In the genomic region with DNA sequence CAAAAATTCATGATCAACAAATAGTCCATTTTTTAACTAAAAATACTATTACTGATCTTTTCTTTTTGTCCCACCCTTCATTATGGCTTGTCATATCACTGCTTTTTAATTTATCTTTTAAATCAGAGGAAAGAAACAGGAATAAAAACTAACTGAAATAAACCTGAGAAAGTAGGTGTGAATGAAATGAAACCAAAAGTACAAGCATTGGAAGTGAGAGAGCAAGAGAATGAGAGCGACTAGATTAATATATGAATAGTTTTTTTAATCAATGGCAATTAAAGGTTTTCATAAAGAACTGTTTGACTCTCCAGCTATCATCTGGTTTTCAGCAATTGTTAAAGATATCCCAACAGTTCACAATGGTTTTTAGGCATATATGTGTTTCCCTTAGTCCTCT, we compare ENCODE assay signal across 22 cellular contexts.
DNase-seq lines count a peak whose midpoint lies in the region; ATAC-seq, FAIRE-seq and TF ChIP-seq lines count a peak whose summit lies in the region.
"Had no signal": no experiment of that assay in that cellular context is flagged by ENCODE, and none has a peak within 500 bp of the region (broad histone marks: within the 10 kb centered on the region; RNA-seq: fewer than 3 reads in every experiment).

No MANE protein-coding gene starts in this region.

- H3K4me2 ChIP-seq in HepG2 (ENCODE audit: low read depth, low read length) = no peak overlapping the region

- intact Hi-C loops in activated B cell treated with CpG ODN at 0.5 μM for 24 hours (cut with micrococcal nuclease) = loop anchor here (1.0 kb wide), 1 partner anchor 8 kb away; no protein-coding TSS in a partner anchor
- intact Hi-C loops in HepG2 (cut with micrococcal nuclease; ENCODE audit: unreplicated experiment) = no loop called here

- no peak for TF ChIP-seq CTCF in HFFc6 (IDR thresholded peaks at IDR 0.05)
- no peak for TF ChIP-seq CTCF in activated B cell treated with CpG ODN at 0.5 μM for 24 hours (IDR thresholded peaks at IDR 0.05)
- TF ChIP-seq CTCF in HepG2 (CRISPR knock-in tag; IDR thresholded peaks at IDR 0.05) = no peak

- no peak overlapping the region for H3K9ac ChIP-seq in HepG2 (ENCODE audit: insufficient read depth, low read depth, low read length)

- BruUV-seq in HepG2 (replicated peaks; lab: Mats Ljungman, UMichigan) = no TSS peak

- H3K9me3 Mint-ChIP-seq in activated naive CD4-positive, alpha-beta T cell treated with anti-CD3 and anti-CD28 coated beads, Interleukin-2, amount 50 U/mL, for 24 hours = no peaks in the 10 kb centered on the region
- H3K9me3 Mint-ChIP-seq in HFFc6 = no peaks in the 10 kb centered on the region
- H3K9me3 Mint-ChIP-seq in activated B cell treated with CpG ODN at 0.5 μM for 24 hours = no peaks in the 10 kb centered on the region
- no peaks in the 10 kb centered on the region for H3K9me3 Mint-ChIP-seq in stimulated activated memory B cell treated with anti-CD40 and anti-IgM and Interleukin-4, amounts not matched to agents 10 μg/mL and 1 μg/mL and 100 μg/mL, for 72 hours
- H3K9me3 Mint-ChIP-seq: activated T-helper 1 cell treated with anti-CD3 and anti-CD28 coated beads, Interleukin-12 subunit alpha, Interleukin-12 subunit beta, Interleukin-2, Interleukin-4 antibody, amounts not matched to agents 30 ng/mL and 10 ng/mL and 1 ng/mL, durations not matched to agents 14 hours and 24 hours and 36 hours; nephron had no signal

- no peak for DNase-seq in activated naive CD4-positive, alpha-beta T cell treated with anti-CD3 and anti-CD28 coated beads, Interleukin-2, amount 50 U/mL, for 16 hours
- no peak for DNase-seq in HFFc6
- DNase-seq in activated B cell treated with CpG ODN at 0.5 μM for 24 hours = no peak
- no peak for DNase-seq in cerebellar cortex (ENCODE audit: low spot score)
- DNase-seq in HepG2 (ENCODE audit: low spot score) = no peak
- DNase-seq in Kasumi-1 (lab: John Stamatoyannopoulos, UW) = no peak
- DNase-seq: C1 segment of cervical spinal cord; cerebellar nuclear complex; DMS 273 treated with DMSO at 0.1 percent for 48 hours; left colon; NCI-H1417; NCI-H510A treated with DMSO at 0.1 percent for 48 hours; pancreas; right lobe of liver; RPMI8226; stimulated activated CD4-positive, alpha-beta T cell treated with anti-CD3 and anti-CD28 coated beads, Interleukin-15, amount 100 ng/mL, for 24 hours; upper lobe of right lung had no signal

- TF ChIP-seq EP300 in HepG2 (IDR thresholded peaks at IDR 0.05; ENCODE audit: low read depth in 2 of 2, low read length in 2 of 2) = no peak
- TF ChIP-seq EP300 in HepG2 (CRISPR knock-in tag; IDR thresholded peaks at IDR 0.05; ENCODE audit: borderline replicate concordance) = no peak

- TF ChIP-seq RAD21 in HepG2 (CRISPR knock-in tag; IDR thresholded peaks at IDR 0.05) = no peak

- H4K20me1 ChIP-seq in HepG2 (ENCODE audit: insufficient read depth, low read length) = no peaks in the 10 kb centered on the region

- POLR2A ChIA-PET in activated B cell treated with CpG ODN at 0.5 μM for 24 hours (lab: Charles Lee) = interaction anchor here (0.6 to 1.6 kb wide), 2 partner anchors 47 to 397 kb away, joined by 4 to 7 read pairs; no protein-coding TSS in a partner anchor
- POLR2A ChIA-PET in HepG2 (lab: Yijun Ruan, JAX) = no interaction called here

- H3K27me3 Mint-ChIP-seq in activated naive CD4-positive, alpha-beta T cell treated with anti-CD3 and anti-CD28 coated beads, Interleukin-2, amount 50 U/mL, for 24 hours = peaks cover 8% of the 10 kb centered on the region
- H3K27me3 Mint-ChIP-seq in HFFc6 (ENCODE audit: insufficient read depth) (peaks cover 7% of the 10 kb centered on the region; the same call in 1 of the 2 replicates), activated B cell treated with CpG ODN at 0.5 μM for 24 hours (peaks cover 5% of the 10 kb centered on the region)
- no peaks in the 10 kb centered on the region for H3K27me3 Mint-ChIP-seq in stimulated activated memory B cell treated with anti-CD40 and anti-IgM and Interleukin-4, amounts not matched to agents 10 μg/mL and 1 μg/mL and 100 μg/mL, for 72 hours

- H3K4me3 Mint-ChIP-seq in activated naive CD4-positive, alpha-beta T cell treated with anti-CD3 and anti-CD28 coated beads, Interleukin-2, amount 50 U/mL, for 24 hours = peak overlapping the region; percentile 53
- peak overlapping the region; percentile 40; the same call in 1 of the 2 replicates for H3K4me3 Mint-ChIP-seq in HFFc6
- H3K4me3 Mint-ChIP-seq in activated B cell treated with CpG ODN at 0.5 μM for 24 hours = peak overlapping the region; percentile 17
- peak overlapping the region; percentile 21 for H3K4me3 Mint-ChIP-seq in stimulated activated memory B cell treated with anti-CD40 and anti-IgM and Interleukin-4, amounts not matched to agents 10 μg/mL and 1 μg/mL and 100 μg/mL, for 72 hours
- H3K4me3 Mint-ChIP-seq: activated naive CD8-positive, alpha-beta T cell; activated T-helper 1 cell treated with anti-CD3 and anti-CD28 coated beads, Interleukin-12 subunit alpha, Interleukin-12 subunit beta, Interleukin-2, Interleukin-4 antibody, amounts not matched to agents 30 ng/mL and 10 ng/mL and 1 ng/mL, durations not matched to agents 14 hours and 24 hours and 36 hours; nephron had no signal

- no peaks in the 10 kb centered on the region for H3K4me1 ChIP-seq in HepG2 (ENCODE audit: insufficient read depth, low read length)
- H3K4me1 ChIP-seq: pancreas, right lobe of liver, upper lobe of right lung had no signal

- no peak overlapping the region for H3K27ac ChIP-seq in HepG2 (ENCODE audit: extremely low read length, insufficient read depth, low read length)
- H3K27ac ChIP-seq: pancreas, right lobe of liver, upper lobe of right lung had no signal

- FAIRE-seq in HepG2 (lab: Jason Lieb, UNC) = no peak
- FAIRE-seq: pancreas had no signal

- in situ Hi-C loops in HepG2 (cut with HindIII; ENCODE audit: extremely low pct_ligation_motif_present, low pct_unique_long_range_greater_than_20kb) = no loop called here

- no peaks in the 10 kb centered on the region for H3K9me3 ChIP-seq in HepG2 (ENCODE audit: low read length)
- H3K9me3 ChIP-seq: pancreas, right lobe of liver, upper lobe of right lung had no signal

- H3K27me3 ChIP-seq in HepG2 (ENCODE audit: control insufficient read depth in 1 of 2, insufficient read depth in 2 of 2, low read length in 2 of 2) = peaks cover 0 to 4% of the 10 kb centered on the region in 2 experiments; a peak in 1 of 5 replicates
- H3K27me3 ChIP-seq: pancreas, right lobe of liver, upper lobe of right lung had no signal

- peaks cover 13% of the 10 kb centered on the region for H3K4me1 Mint-ChIP-seq in activated naive CD4-positive, alpha-beta T cell treated with anti-CD3 and anti-CD28 coated beads, Interleukin-2, amount 50 U/mL, for 24 hours
- H3K4me1 Mint-ChIP-seq in HFFc6 (ENCODE audit: low read depth) (peaks cover 5% of the 10 kb centered on the region), activated B cell treated with CpG ODN at 0.5 μM for 24 hours (peaks cover 17% of the 10 kb centered on the region)
- H3K4me1 Mint-ChIP-seq in stimulated activated memory B cell treated with anti-CD40 and anti-IgM and Interleukin-4, amounts not matched to agents 10 μg/mL and 1 μg/mL and 100 μg/mL, for 72 hours = no peaks in the 10 kb centered on the region

- no peaks in the 10 kb centered on the region for H3K36me3 ChIP-seq in HepG2 (replicated peaks in 1 of 2; ENCODE audit: control insufficient read depth in 1 of 2, insufficient read depth in 2 of 2, low read length in 2 of 2)
- H3K36me3 ChIP-seq: pancreas, right lobe of liver, upper lobe of right lung had no signal

- no peaks in the 10 kb centered on the region for H3K36me3 Mint-ChIP-seq in activated naive CD4-positive, alpha-beta T cell treated with anti-CD3 and anti-CD28 coated beads, Interleukin-2, amount 50 U/mL, for 24 hours
- H3K36me3 Mint-ChIP-seq in HFFc6 (ENCODE audit: low read depth) = no peaks in the 10 kb centered on the region
- H3K36me3 Mint-ChIP-seq in activated B cell treated with CpG ODN at 0.5 μM for 24 hours (ENCODE audit: low read depth) = no peaks in the 10 kb centered on the region
- no peaks in the 10 kb centered on the region for H3K36me3 Mint-ChIP-seq in stimulated activated memory B cell treated with anti-CD40 and anti-IgM and Interleukin-4, amounts not matched to agents 10 μg/mL and 1 μg/mL and 100 μg/mL, for 72 hours

- ATAC-seq in activated B cell treated with CpG ODN at 0.5 μM for 24 hours (ENCODE audit: low read depth) (no peak), HepG2 (no peak)
- no peak for ATAC-seq in stimulated activated memory B cell treated with anti-CD40 and anti-IgM and Interleukin-4, amounts not matched to agents 10 μg/mL and 1 μg/mL and 100 μg/mL, for 72 hours
- ATAC-seq: left colon, pancreas, right lobe of liver, upper lobe of right lung had no signal

- no peak overlapping the region for H3K27ac Mint-ChIP-seq in activated naive CD4-positive, alpha-beta T cell treated with anti-CD3 and anti-CD28 coated beads, Interleukin-2, amount 50 U/mL, for 24 hours
- H3K27ac Mint-ChIP-seq in HFFc6 (no peak overlapping the region), activated B cell treated with CpG ODN at 0.5 μM for 24 hours (no peak overlapping the region)
- no peak overlapping the region for H3K27ac Mint-ChIP-seq in stimulated activated memory B cell treated with anti-CD40 and anti-IgM and Interleukin-4, amounts not matched to agents 10 μg/mL and 1 μg/mL and 100 μg/mL, for 72 hours
- H3K27ac Mint-ChIP-seq: activated naive CD8-positive, alpha-beta T cell; activated T-helper 1 cell treated with anti-CD3 and anti-CD28 coated beads, Interleukin-12 subunit alpha, Interleukin-12 subunit beta, Interleukin-2, Interleukin-4 antibody, amounts not matched to agents 30 ng/mL and 10 ng/mL and 1 ng/mL, durations not matched to agents 14 hours and 24 hours and 36 hours; nephron had no signal

- CTCF ChIA-PET in activated B cell treated with CpG ODN at 0.5 μM for 24 hours (lab: Charles Lee) = no interaction called here
- CTCF ChIA-PET in HepG2 (lab: Yijun Ruan, JAX; ENCODE audit: low intra/inter-chr PET ratio, low total read pairs) = no interaction called here

- no peak for TF ChIP-seq POLR2A in HepG2 (IDR thresholded peaks at IDR 0.05; ENCODE audit: insufficient read depth in 1 of 2, low read depth in 2 of 2, low read length in 2 of 2)

- 92% methylated on average over 1 of the region's 1 CpG for WGBS in HepG2 (ENCODE audit: low lambda C conversion rate)

- H2AFZ ChIP-seq in HepG2 (ENCODE audit: low read length) = no peak overlapping the region

- no peak overlapping the region for H3K4me3 ChIP-seq in HepG2 (replicated peaks in 1 of 3; ENCODE audit: insufficient read depth in 1 of 3, low read depth in 2 of 3, low read length in 3 of 3)
- H3K4me3 ChIP-seq: pancreas, right lobe of liver, upper lobe of right lung had no signal

- H3K79me2 ChIP-seq in HepG2 (ENCODE audit: insufficient read depth, low read length) = no peaks in the 10 kb centered on the region

TF ChIP-seq in HepG2, 621 proteins besides CTCF, POLR2A, EP300 and RAD21 (continues in another document):
- TF ChIP-seq ARNTL (CRISPR knock-in tag; IDR thresholded peaks at IDR 0.05) (no peak), CENPT (CRISPR knock-in tag; IDR thresholded peaks at IDR 0.05; ENCODE audit: low read depth) (no peak), YEATS2 (CRISPR knock-in tag; IDR thresholded peaks at IDR 0.05; ENCODE audit: borderline replicate concordance) (no peak), SATB2 (CRISPR knock-in tag; IDR thresholded peaks at IDR 0.05) (no peak)
